1 cellular context compared by ENCODE assay signal in genomic region chr19:58466760-58467589, GRCh38.
A peak's percentile ranks its signal among the peaks of the same experiment; 100 is the strongest.
TF ChIP-seq lines count a peak whose summit lies in the region.

Gene ZNF324, plus strand, starts transcription at chr19:58467080. Its CDS starts 2,106 bp downstream, at chr19:58469186.

TF ChIP-seq in HepG2, 621 proteins besides CTCF, POLR2A, EP300 and RAD21 (continued from another document and continues in another):
- no peak for TF ChIP-seq ZNF407 (CRISPR knock-in tag; IDR thresholded peaks at IDR 0.05; ENCODE audit: not compliant biosample characterization)
- TF ChIP-seq ZSCAN20 (CRISPR knock-in tag; IDR thresholded peaks at IDR 0.05; ENCODE audit: borderline replicate concordance) = no peak
- TF ChIP-seq ZNF780A (CRISPR knock-in tag; IDR thresholded peaks at IDR 0.05) = no peak
- TF ChIP-seq MED8 (CRISPR knock-in tag; IDR thresholded peaks at IDR 0.05; ENCODE audit: insufficient replicate concordance) = peak; percentile 6
- TF ChIP-seq, protein P1, sequence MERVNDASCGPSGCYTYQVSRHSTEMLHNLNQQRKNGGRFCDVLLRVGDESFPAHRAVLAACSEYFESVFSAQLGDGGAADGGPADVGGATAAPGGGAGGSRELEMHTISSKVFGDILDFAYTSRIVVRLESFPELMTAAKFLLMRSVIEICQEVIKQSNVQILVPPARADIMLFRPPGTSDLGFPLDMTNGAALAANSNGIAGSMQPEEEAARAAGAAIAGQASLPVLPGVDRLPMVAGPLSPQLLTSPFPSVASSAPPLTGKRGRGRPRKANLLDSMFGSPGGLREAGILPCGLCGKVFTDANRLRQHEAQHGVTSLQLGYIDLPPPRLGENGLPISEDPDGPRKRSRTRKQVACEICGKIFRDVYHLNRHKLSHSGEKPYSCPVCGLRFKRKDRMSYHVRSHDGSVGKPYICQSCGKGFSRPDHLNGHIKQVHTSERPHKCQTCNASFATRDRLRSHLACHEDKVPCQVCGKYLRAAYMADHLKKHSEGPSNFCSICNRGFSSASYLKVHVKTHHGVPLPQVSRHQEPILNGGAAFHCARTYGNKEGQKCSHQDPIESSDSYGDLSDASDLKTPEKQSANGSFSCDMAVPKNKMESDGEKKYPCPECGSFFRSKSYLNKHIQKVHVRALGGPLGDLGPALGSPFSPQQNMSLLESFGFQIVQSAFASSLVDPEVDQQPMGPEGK (CRISPR knock-in tag; IDR thresholded peaks at IDR 0.05) = no peak; the same call in none of the 2 replicates
- TF ChIP-seq SALL1 (CRISPR knock-in tag; IDR thresholded peaks at IDR 0.05) = peak; percentile 30; the same call in 1 of the 2 replicates
- TF ChIP-seq ZNF672 (CRISPR knock-in tag; IDR thresholded peaks at IDR 0.05) = no peak
- no peak for TF ChIP-seq SMAD3 (CRISPR knock-in tag; IDR thresholded peaks at IDR 0.05)
- TF ChIP-seq ZNF446 (CRISPR knock-in tag; IDR thresholded peaks at IDR 0.05) = no peak
- TF ChIP-seq ETS1 (CRISPR knock-in tag; IDR thresholded peaks at IDR 0.05) = no peak
- TF ChIP-seq ATF1 (CRISPR knock-in tag; IDR thresholded peaks at IDR 0.05) = peak; percentile 32; the same call in 1 of the 2 replicates
- TF ChIP-seq, protein P2, sequence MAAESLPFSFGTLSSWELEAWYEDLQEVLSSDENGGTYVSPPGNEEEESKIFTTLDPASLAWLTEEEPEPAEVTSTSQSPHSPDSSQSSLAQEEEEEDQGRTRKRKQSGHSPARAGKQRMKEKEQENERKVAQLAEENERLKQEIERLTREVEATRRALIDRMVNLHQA (CRISPR knock-in tag; IDR thresholded peaks at IDR 0.05) = no peak
- peak; percentile 87 for TF ChIP-seq ZEB1 (IDR thresholded peaks at IDR 0.05; ENCODE audit: insufficient replicate concordance, low read depth)
- peak; percentile 62; the same call in 1 of the 2 replicates for TF ChIP-seq SPEN (CRISPR knock-in tag; IDR thresholded peaks at IDR 0.05; ENCODE audit: low read depth)
- no peak for TF ChIP-seq PBX3 (CRISPR knock-in tag; IDR thresholded peaks at IDR 0.05; ENCODE audit: borderline replicate concordance)
- TF ChIP-seq ZKSCAN8 (CRISPR knock-in tag; IDR thresholded peaks at IDR 0.05; ENCODE audit: borderline replicate concordance) = no peak
- TF ChIP-seq, protein P3, sequence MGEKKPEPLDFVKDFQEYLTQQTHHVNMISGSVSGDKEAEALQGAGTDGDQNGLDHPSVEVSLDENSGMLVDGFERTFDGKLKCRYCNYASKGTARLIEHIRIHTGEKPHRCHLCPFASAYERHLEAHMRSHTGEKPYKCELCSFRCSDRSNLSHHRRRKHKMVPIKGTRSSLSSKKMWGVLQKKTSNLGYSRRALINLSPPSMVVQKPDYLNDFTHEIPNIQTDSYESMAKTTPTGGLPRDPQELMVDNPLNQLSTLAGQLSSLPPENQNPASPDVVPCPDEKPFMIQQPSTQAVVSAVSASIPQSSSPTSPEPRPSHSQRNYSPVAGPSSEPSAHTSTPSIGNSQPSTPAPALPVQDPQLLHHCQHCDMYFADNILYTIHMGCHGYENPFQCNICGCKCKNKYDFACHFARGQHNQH (CRISPR knock-in tag; IDR thresholded peaks at IDR 0.05) = 0 out of 2 replicates have a peak, but pooled peaks have one; percentile 16
- no peak for TF ChIP-seq TEF (CRISPR knock-in tag; IDR thresholded peaks at IDR 0.05)
- no peak for TF ChIP-seq HNRNPL (IDR thresholded peaks at IDR 0.05; ENCODE audit: low read depth, low read length)
- no peak for TF ChIP-seq NR2F2 (IDR thresholded peaks at IDR 0.05; ENCODE audit: borderline replicate concordance, low read depth)
- TF ChIP-seq POGK (CRISPR knock-in tag; conservative IDR thresholded peaks at IDR 0.05) = 0 out of 2 replicates have a peak, but pooled peaks have one; percentile 59
- TF ChIP-seq, protein P4, sequence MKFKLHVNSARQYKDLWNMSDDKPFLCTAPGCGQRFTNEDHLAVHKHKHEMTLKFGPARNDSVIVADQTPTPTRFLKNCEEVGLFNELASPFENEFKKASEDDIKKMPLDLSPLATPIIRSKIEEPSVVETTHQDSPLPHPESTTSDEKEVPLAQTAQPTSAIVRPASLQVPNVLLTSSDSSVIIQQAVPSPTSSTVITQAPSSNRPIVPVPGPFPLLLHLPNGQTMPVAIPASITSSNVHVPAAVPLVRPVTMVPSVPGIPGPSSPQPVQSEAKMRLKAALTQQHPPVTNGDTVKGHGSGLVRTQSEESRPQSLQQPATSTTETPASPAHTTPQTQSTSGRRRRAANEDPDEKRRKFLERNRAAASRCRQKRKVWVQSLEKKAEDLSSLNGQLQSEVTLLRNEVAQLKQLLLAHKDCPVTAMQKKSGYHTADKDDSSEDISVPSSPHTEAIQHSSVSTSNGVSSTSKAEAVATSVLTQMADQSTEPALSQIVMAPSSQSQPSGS (CRISPR knock-in tag; IDR thresholded peaks at IDR 0.05) = peak; percentile 40; the same call in 1 of the 2 replicates
- TF ChIP-seq ZNF337 (CRISPR knock-in tag; IDR thresholded peaks at IDR 0.05; ENCODE audit: borderline replicate concordance, low read depth) = no peak
- 0 out of 2 replicates have a peak, but pooled peaks have one; percentile 33 for TF ChIP-seq MYPOP (CRISPR knock-in tag; IDR thresholded peaks at IDR 0.05)
- TF ChIP-seq, protein P5, sequence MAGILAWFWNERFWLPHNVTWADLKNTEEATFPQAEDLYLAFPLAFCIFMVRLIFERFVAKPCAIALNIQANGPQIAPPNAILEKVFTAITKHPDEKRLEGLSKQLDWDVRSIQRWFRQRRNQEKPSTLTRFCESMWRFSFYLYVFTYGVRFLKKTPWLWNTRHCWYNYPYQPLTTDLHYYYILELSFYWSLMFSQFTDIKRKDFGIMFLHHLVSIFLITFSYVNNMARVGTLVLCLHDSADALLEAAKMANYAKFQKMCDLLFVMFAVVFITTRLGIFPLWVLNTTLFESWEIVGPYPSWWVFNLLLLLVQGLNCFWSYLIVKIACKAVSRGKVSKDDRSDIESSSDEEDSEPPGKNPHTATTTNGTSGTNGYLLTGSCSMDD (CRISPR knock-in tag; IDR thresholded peaks at IDR 0.05) = no peak
